Comparison of ENCODE assay signal across 1 cellular context in genomic region chr7:156169474-156170370, GRCh38.
TF ChIP-seq lines count a peak whose summit lies in the region.

No MANE protein-coding gene starts in this region.

TF ChIP-seq in GM23338, 12 proteins besides CTCF, POLR2A, EP300 and RAD21 (continued from another document):
- TF ChIP-seq ZNF331 (CRISPR knock-in tag; IDR thresholded peaks at IDR 0.05; ENCODE audit: low read depth) (no peak), ZNF462 (CRISPR knock-in tag; IDR thresholded peaks at IDR 0.05) (no peak), REST (IDR thresholded peaks at IDR 0.05; ENCODE audit: unreplicated experiment) (no peak), ETS1 (IDR thresholded peaks at IDR 0.05) (no peak)
